ENCODE assay signal across 27 cellular contexts in the genomic region with DNA sequence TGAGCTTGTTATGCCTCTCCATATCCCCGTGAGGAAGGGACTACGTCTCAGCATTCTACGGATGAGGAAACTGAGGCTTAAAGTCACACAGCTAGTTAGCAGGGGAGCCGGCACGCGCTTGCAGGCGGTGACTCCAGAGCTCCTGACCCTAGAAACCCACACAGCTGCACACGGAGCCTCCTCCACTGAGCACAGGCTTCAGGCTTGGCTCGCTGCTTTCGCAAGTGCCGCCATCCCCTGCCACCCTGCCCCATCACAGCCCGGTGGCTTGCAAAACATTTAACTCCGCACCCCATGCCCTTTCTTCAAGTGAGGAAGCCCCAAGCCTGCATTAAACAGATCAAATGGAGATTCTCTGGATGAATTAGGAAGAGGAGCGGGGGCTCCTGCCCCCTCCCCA.
DNase-seq lines count a peak whose midpoint lies in the region; ATAC-seq and TF ChIP-seq lines count a peak whose summit lies in the region.
"Had no signal": no experiment of that assay in that cellular context is flagged by ENCODE, and none has a peak within 500 bp of the region (broad histone marks: within the 10 kb centered on the region; RNA-seq: fewer than 3 reads in every experiment).

No MANE protein-coding gene starts in this region.

- H3K4me3 ChIP-seq in HL-60 (replicated peaks; ENCODE audit: insufficient read depth, low read length) (no peak overlapping the region), WERI-Rb-1 (ENCODE audit: low read depth, low read length) (no peak overlapping the region), spleen (no peak overlapping the region)
- H3K4me3 ChIP-seq: K562, MG63 had no signal

- H3K27me3 ChIP-seq in HL-60 (ENCODE audit: insufficient read depth, poor library complexity, severe bottlenecking) = no peaks in the 10 kb centered on the region
- H3K27me3 ChIP-seq in WERI-Rb-1 (ENCODE audit: insufficient read depth, low read depth, severe bottlenecking) = no peaks in the 10 kb centered on the region
- peaks cover 0 to 5% (median 0%) of the 10 kb centered on the region in 7 donors for H3K27me3 ChIP-seq in spleen (replicated peaks in 1 of 7)
- H3K27me3 ChIP-seq: MG63 had no signal

- intact Hi-C loops in spleen (cut with DNase I; ENCODE audit: low total_unique reads) (no loop called here), Calu3 (cut with micrococcal nuclease; ENCODE audit: unreplicated experiment) (no loop called here)

- BruUV-seq in Calu3 (replicated peaks; lab: Mats Ljungman, UMichigan) = no TSS peak

- TF ChIP-seq CTCF in HL-60 (IDR thresholded peaks at IDR 0.05; ENCODE audit: insufficient read depth, low read length) = no peak
- TF ChIP-seq CTCF in WERI-Rb-1 (IDR thresholded peaks at IDR 0.05; ENCODE audit: low read depth, low read length) = no peak
- no peak for TF ChIP-seq CTCF in spleen (IDR thresholded peaks at IDR 0.05 in 8 of 11, conservative IDR thresholded peaks at IDR 0.05 in 3 of 11)
- TF ChIP-seq CTCF in Calu3 (IDR thresholded peaks at IDR 0.05; ENCODE audit: unreplicated experiment) = no peak

- CTCF ChIA-PET in Calu3 (lab: Charles Lee) = interaction anchor here (0.7 kb wide), 1 partner anchor 12 kb away, joined by 6 read pairs; no protein-coding TSS in a partner anchor

- ATAC-seq in HG02970 (IDR thresholded peaks at IDR 0.05; ENCODE audit: low FRiP score, unreplicated experiment) (no peak), HG03108 (IDR thresholded peaks at IDR 0.05; ENCODE audit: unreplicated experiment) (no peak)
- ATAC-seq: HepG2, K562, PC-3, SK-N-SH treated with all-trans-retinoic acid at 6 μM for 48 hours, T-cell had no signal

- no peak for TF ChIP-seq POLR2A in spleen (IDR thresholded peaks at IDR 0.05)

- no peaks in the 10 kb centered on the region for H3K36me3 Mint-ChIP-seq in Calu3 (ENCODE audit: insufficient read depth, unreplicated experiment)
- H3K36me3 Mint-ChIP-seq: T-cell had no signal

- WGBS in spleen, 5 donors = 67 to 84% (median 72%) methylated on average over 14 of the region's 14 CpGs

- H3K9me3 ChIP-seq in WERI-Rb-1 (ENCODE audit: severe bottlenecking) = peaks cover 2% of the 10 kb centered on the region
- H3K9me3 ChIP-seq in spleen = peaks cover 0 to 7% (median 3%) of the 10 kb centered on the region in 8 donors
- H3K9me3 ChIP-seq: Caco-2, MG63 had no signal

- peaks cover 42% of the 10 kb centered on the region for H3K27me3 Mint-ChIP-seq in Calu3 (ENCODE audit: unreplicated experiment)
- H3K27me3 Mint-ChIP-seq: B cell; CD4-positive, alpha-beta T cell had no signal

- H3K36me3 ChIP-seq in WERI-Rb-1 (no peaks in the 10 kb centered on the region), spleen (no peaks in the 10 kb centered on the region)
- H3K36me3 ChIP-seq: MG63 had no signal

- no peak overlapping the region for H3K4me3 Mint-ChIP-seq in Calu3 (ENCODE audit: low read depth, unreplicated experiment)
- H3K4me3 Mint-ChIP-seq: B cell; CD4-positive, alpha-beta T cell; T-cell; T-helper 2 cell treated with Interferon-gamma antibody and Interleukin-4, amounts not matched to agents 5 μg/mL and 100 μg/mL, for 36 hours had no signal

- H3K27ac ChIP-seq in HL-60 (replicated peaks) = peak overlapping the region; percentile 47
- no peak overlapping the region for H3K27ac ChIP-seq in WERI-Rb-1
- H3K27ac ChIP-seq in spleen = peak overlapping the region in 7 of 8 donors; percentile 24 to 54 (median 36)

- no peaks in the 10 kb centered on the region for H3K4me1 Mint-ChIP-seq in Calu3 (ENCODE audit: low read depth, unreplicated experiment)

- peaks cover 0 to 11% (median 2%) of the 10 kb centered on the region in 6 donors for H3K4me1 ChIP-seq in spleen

- H3K27ac Mint-ChIP-seq in Calu3 (ENCODE audit: unreplicated experiment) = no peak overlapping the region
- H3K27ac Mint-ChIP-seq: B cell; CD4-positive, alpha-beta T cell; T-cell; T-helper 2 cell treated with Interferon-gamma antibody and Interleukin-4, amounts not matched to agents 5 μg/mL and 100 μg/mL, for 36 hours had no signal

- no peaks in the 10 kb centered on the region for H3K9me3 Mint-ChIP-seq in Calu3 (ENCODE audit: low read depth, unreplicated experiment)
- H3K9me3 Mint-ChIP-seq: T-cell; T-helper 2 cell treated with Interferon-gamma antibody and Interleukin-4, amounts not matched to agents 5 μg/mL and 100 μg/mL, for 36 hours had no signal

- peak; percentile 62 to 89 for DNase-seq in HL-60 (ENCODE audit: low read depth in 1 of 2, low spot score in 1 of 2)
- DNase-seq in NOMO-1 treated with DMSO at 0.1 percent for 48 hours (lab: John Stamatoyannopoulos, UW; ENCODE audit: unreplicated experiment) = peak; percentile 29
- DNase-seq in WERI-Rb-1 = peak; percentile 4
- no peak for DNase-seq in spleen
- DNase-seq in Calu3 = no peak
- DNase-seq: Caco-2; CD4-positive, alpha-beta T cell; DMS153; MG63; NCI-H1105 treated with DMSO at 0.1 percent for 48 hours; NCI-H2081; NCI-H2171; NCI-H345; NCI-H524; NCI-H774; NK-92 treated with Interleukin-12 subunit alpha and Interleukin-12 subunit beta, amount 100 ng/mL, for 24 hours; PC-3; RPMI8226; SHP77 treated with DMSO at 0.1 percent for 48 hours; T-cell had no signal

Comparison
In these comparisons a context has a peak if more than half of its experiments do, and no peak if none do; other contexts are left out.
1. DNase-seq: peak in HL-60 (2 of 2), NOMO-1 treated with DMSO at 0.1 percent for 48 hours (single experiment) and WERI-Rb-1 (single experiment); none in spleen (single experiment) and Calu3 (single experiment).